ENCODE assay signal across 1 cellular context in the genomic region with DNA sequence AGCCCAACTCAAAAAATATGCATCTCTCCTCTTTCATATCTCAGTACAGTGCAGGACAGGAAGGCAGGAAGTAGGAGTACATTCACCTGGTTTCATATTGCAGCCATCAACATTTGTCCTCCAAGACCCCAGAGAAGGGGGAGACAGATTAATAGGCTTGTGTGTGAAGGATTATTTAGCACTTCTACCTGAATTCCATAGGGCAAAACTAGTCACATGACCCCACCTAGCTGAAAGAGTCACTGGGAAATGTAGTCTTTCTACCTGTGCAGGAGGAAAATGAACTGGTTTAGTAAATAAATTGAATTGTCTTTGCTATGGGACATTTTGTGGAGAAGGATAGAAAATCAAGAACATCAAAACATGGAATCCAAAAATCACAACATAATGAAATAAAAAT.
TF ChIP-seq lines count a peak whose summit lies in the region.

No MANE protein-coding gene starts in this region.

TF ChIP-seq in HEK293, 187 proteins besides CTCF, POLR2A, EP300 and RAD21 (continued from another document):
- TF ChIP-seq, protein P1, sequence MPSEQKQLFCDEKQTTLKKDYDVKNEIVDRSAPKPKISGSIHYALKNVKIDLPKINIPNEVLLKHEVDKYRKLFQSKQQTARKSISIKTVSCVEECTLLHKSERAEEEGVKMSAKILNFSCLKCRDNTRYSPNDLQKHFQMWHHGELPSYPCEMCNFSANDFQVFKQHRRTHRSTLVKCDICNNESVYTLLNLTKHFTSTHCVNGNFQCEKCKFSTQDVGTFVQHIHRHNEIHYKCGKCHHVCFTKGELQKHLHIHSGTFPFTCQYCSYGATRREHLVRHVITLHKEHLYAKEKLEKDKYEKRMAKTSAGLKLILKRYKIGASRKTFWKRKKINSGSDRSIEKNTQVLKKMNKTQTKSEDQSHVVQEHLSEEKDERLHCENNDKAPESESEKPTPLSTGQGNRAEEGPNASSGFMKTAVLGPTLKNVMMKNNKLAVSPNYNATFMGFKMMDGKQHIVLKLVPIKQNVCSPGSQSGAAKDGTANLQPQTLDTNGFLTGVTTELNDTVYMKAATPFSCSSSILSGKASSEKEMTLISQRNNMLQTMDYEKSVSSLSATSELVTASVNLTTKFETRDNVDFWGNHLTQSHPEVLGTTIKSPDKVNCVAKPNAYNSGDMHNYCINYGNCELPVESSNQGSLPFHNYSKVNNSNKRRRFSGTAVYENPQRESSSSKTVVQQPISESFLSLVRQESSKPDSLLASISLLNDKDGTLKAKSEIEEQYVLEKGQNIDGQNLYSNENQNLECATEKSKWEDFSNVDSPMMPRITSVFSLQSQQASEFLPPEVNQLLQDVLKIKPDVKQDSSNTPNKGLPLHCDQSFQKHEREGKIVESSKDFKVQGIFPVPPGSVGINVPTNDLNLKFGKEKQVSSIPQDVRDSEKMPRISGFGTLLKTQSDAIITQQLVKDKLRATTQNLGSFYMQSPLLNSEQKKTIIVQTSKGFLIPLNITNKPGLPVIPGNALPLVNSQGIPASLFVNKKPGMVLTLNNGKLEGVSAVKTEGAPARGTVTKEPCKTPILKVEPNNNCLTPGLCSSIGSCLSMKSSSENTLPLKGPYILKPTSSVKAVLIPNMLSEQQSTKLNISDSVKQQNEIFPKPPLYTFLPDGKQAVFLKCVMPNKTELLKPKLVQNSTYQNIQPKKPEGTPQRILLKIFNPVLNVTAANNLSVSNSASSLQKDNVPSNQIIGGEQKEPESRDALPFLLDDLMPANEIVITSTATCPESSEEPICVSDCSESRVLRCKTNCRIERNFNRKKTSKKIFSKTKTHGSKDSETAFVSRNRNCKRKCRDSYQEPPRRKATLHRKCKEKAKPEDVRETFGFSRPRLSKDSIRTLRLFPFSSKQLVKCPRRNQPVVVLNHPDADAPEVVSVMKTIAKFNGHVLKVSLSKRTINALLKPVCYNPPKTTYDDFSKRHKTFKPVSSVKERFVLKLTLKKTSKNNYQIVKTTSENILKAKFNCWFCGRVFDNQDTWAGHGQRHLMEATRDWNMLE (tag by site-specific recombination; conservative IDR thresholded peaks at IDR 0.05; ENCODE audit: low read depth), result 0 out of 2 replicates have a peak, but pooled peaks have one; percentile 26
- TF ChIP-seq, protein P2, sequence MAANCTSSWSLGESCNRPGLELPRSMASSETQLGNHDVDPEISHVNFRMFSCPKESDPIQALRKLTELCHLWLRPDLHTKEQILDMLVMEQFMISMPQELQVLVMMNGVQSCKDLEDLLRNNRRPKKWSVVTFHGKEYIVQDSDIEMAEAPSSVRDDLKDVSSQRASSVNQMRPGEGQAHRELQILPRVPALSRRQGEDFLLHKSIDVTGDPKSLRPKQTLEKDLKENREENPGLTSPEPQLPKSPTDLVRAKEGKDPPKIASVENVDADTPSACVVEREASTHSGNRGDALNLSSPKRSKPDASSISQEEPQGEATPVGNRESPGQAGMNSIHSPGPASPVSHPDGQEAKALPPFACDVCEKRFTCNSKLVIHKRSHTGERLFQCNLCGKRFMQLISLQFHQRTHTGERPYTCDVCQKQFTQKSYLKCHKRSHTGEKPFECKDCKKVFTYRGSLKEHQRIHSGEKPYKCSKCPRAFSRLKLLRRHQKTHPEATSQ (tag by site-specific recombination; IDR thresholded peaks at IDR 0.05), result no peak
